Comparison of ENCODE assay signal across 29 cellular contexts in genomic region chr1:48057249-48057648, GRCh38.
"Had no signal": no experiment of that assay in that cellular context is flagged by ENCODE, and none has a peak within 500 bp of the region (broad histone marks: within the 10 kb centered on the region; RNA-seq: fewer than 3 reads in every experiment).

No MANE protein-coding gene starts in this region.

- H3K9me3 ChIP-seq: stomach, suprapubic skin, testis, thoracic aorta, thyroid gland, tibial artery, tibial nerve, transverse colon, upper lobe of left lung, upper lobe of right lung, uterus, vagina had no signal

- H3K27me3 Mint-ChIP-seq: stimulated activated memory B cell treated with anti-CD40 and anti-IgM and Interleukin-4, amounts not matched to agents 10 μg/mL and 1 μg/mL and 100 μg/mL, for 72 hours; stimulated activated naive CD8-positive, alpha-beta T cell treated with anti-CD3 and anti-CD28 coated beads, Interleukin-15, Interleukin-2, amounts not matched to agents 100 ng/mL and 50 ng/mL, for 24 hours had no signal

- H3K4me3 ChIP-seq: stomach, suprapubic skin, testis, thoracic aorta, thyroid gland, tibial artery, tibial nerve, transverse colon, upper lobe of left lung, upper lobe of right lung, uterus, vagina had no signal

- DNase-seq: stimulated activated CD4-positive, alpha-beta T cell treated with anti-CD3 and anti-CD28 coated beads, Interleukin-2, amount 100 ng/mL, for 48 hours; stimulated activated CD4-positive, alpha-beta T cell treated with anti-CD3 and anti-CD28 coated beads, Interleukin-4, amount 100 ng/mL, for 1 hour; stimulated activated CD4-positive, alpha-beta T cell treated with anti-CD3 and anti-CD28 coated beads, Interleukin-4, amount 100 ng/mL, for 24 hours; stimulated activated CD4-positive, alpha-beta T cell treated with anti-CD3 and anti-CD28 coated beads, Interleukin-4, amount 100 ng/mL, for 4 hours; stimulated activated CD8-positive, alpha-beta memory T cell treated with anti-CD3 and anti-CD28 coated beads, Interleukin-4, amount 100 ng/mL, for 48 hours; stimulated activated naive B cell treated with anti-CD40 and anti-IgM and Interleukin-4, amounts not matched to agents 10 μg/mL and 1 μg/mL and 100 μg/mL, for 72 hours; stimulated activated naive CD4-positive, alpha-beta T cell; stimulated activated naive CD4-positive, alpha-beta T cell treated with Interleukin-2 at 50 U/mL for 16 hours; stimulated activated naive CD8-positive, alpha-beta T cell treated with anti-CD3 and anti-CD28 coated beads, Interleukin-15, amount 100 ng/mL, for 72 hours; stimulated activated naive CD8-positive, alpha-beta T cell treated with anti-CD3 and anti-CD28 coated beads, Interleukin-15, Interleukin-2, amounts not matched to agents 100 U/mL and 50 U/mL, for 24 hours; stomach; substantia nigra; testis; thyroid gland; tibial artery; transverse colon; trophoblast cell; upper lobe of left lung; upper lobe of right lung; uterus had no signal

- FAIRE-seq: urothelium cell line had no signal

- H3K36me3 ChIP-seq: stomach, suprapubic skin, thoracic aorta, thyroid gland, tibial artery, tibial nerve, transverse colon, upper lobe of left lung, upper lobe of right lung, uterus, vagina had no signal

- H3K36me3 Mint-ChIP-seq: stimulated activated effector memory CD8-positive, alpha-beta T cell treated with anti-CD3 and anti-CD28 coated beads, Interleukin-12 subunit alpha, Interleukin-12 subunit beta, amount 100 ng/mL, for 72 hours; stimulated activated memory B cell treated with anti-CD40 and anti-IgM and Interleukin-4, amounts not matched to agents 10 μg/mL and 1 μg/mL and 100 μg/mL, for 72 hours; stimulated activated naive B cell treated with anti-CD40 and anti-IgM and Interleukin-4, amounts not matched to agents 10 μg/mL and 1 μg/mL and 100 μg/mL, for 72 hours; type B pancreatic cell had no signal

- H3K4me1 Mint-ChIP-seq: stimulated activated effector memory CD8-positive, alpha-beta T cell treated with anti-CD3 and anti-CD28 coated beads, Interleukin-12 subunit alpha, Interleukin-12 subunit beta, amount 100 ng/mL, for 72 hours; stimulated activated memory B cell treated with anti-CD40 and anti-IgM and Interleukin-4, amounts not matched to agents 10 μg/mL and 1 μg/mL and 100 μg/mL, for 72 hours; stimulated activated naive CD8-positive, alpha-beta T cell treated with anti-CD3 and anti-CD28 coated beads, Interleukin-15, amount 100 ng/mL, for 72 hours had no signal

- H3K27ac Mint-ChIP-seq: stimulated activated effector memory CD8-positive, alpha-beta T cell treated with anti-CD3 and anti-CD28 coated beads, Interleukin-12 subunit alpha, Interleukin-12 subunit beta, amount 100 ng/mL, for 72 hours; stimulated activated memory B cell treated with anti-CD40 and anti-IgM and Interleukin-4, amounts not matched to agents 10 μg/mL and 1 μg/mL and 100 μg/mL, for 72 hours; stimulated activated naive B cell treated with anti-CD40 and anti-IgM and Interleukin-4, amounts not matched to agents 10 μg/mL and 1 μg/mL and 100 μg/mL, for 72 hours; stimulated activated naive CD8-positive, alpha-beta T cell treated with anti-CD3 and anti-CD28 coated beads, Interleukin-15, Interleukin-2, amounts not matched to agents 100 ng/mL and 50 ng/mL, for 24 hours; type B pancreatic cell had no signal

- H3K27ac ChIP-seq: stomach, suprapubic skin, testis, thoracic aorta, thyroid gland, tibial artery, tibial nerve, transverse colon, upper lobe of left lung, upper lobe of right lung, uterus, vagina had no signal

- H3K9me3 Mint-ChIP-seq: stimulated activated effector memory CD8-positive, alpha-beta T cell treated with anti-CD3 and anti-CD28 coated beads, Interleukin-12 subunit alpha, Interleukin-12 subunit beta, amount 100 ng/mL, for 72 hours; stimulated activated memory B cell treated with anti-CD40 and anti-IgM and Interleukin-4, amounts not matched to agents 10 μg/mL and 1 μg/mL and 100 μg/mL, for 72 hours; stimulated activated naive B cell treated with anti-CD40 and anti-IgM and Interleukin-4, amounts not matched to agents 10 μg/mL and 1 μg/mL and 100 μg/mL, for 72 hours; stimulated activated naive CD8-positive, alpha-beta T cell treated with anti-CD3 and anti-CD28 coated beads, Interleukin-15, amount 100 ng/mL, for 72 hours; stimulated activated naive CD8-positive, alpha-beta T cell treated with anti-CD3 and anti-CD28 coated beads, Interleukin-15, Interleukin-2, amounts not matched to agents 100 ng/mL and 50 ng/mL, for 24 hours; type B pancreatic cell had no signal

- H3K4me3 Mint-ChIP-seq: stimulated activated effector memory CD8-positive, alpha-beta T cell treated with anti-CD3 and anti-CD28 coated beads, Interleukin-12 subunit alpha, Interleukin-12 subunit beta, amount 100 ng/mL, for 72 hours; stimulated activated memory B cell treated with anti-CD40 and anti-IgM and Interleukin-4, amounts not matched to agents 10 μg/mL and 1 μg/mL and 100 μg/mL, for 72 hours; stimulated activated naive B cell treated with anti-CD40 and anti-IgM and Interleukin-4, amounts not matched to agents 10 μg/mL and 1 μg/mL and 100 μg/mL, for 72 hours; stimulated activated naive CD8-positive, alpha-beta T cell treated with anti-CD3 and anti-CD28 coated beads, Interleukin-15, amount 100 ng/mL, for 72 hours; stimulated activated naive CD8-positive, alpha-beta T cell treated with anti-CD3 and anti-CD28 coated beads, Interleukin-15, Interleukin-2, amounts not matched to agents 100 ng/mL and 50 ng/mL, for 24 hours; type B pancreatic cell had no signal

- H3K4me1 ChIP-seq: testis, uterus had no signal

- H3K27me3 ChIP-seq: suprapubic skin, testis, thyroid gland, tibial artery, tibial nerve, transverse colon, upper lobe of left lung, upper lobe of right lung, uterus, vagina had no signal

- ATAC-seq: stimulated activated effector memory CD8-positive, alpha-beta T cell treated with anti-CD3 and anti-CD28 coated beads, Interleukin-12 subunit alpha, Interleukin-12 subunit beta, amount 100 ng/mL, for 72 hours; stimulated activated memory B cell treated with anti-CD40 and anti-IgM and Interleukin-4, amounts not matched to agents 10 μg/mL and 1 μg/mL and 100 μg/mL, for 72 hours; stimulated activated naive B cell treated with anti-CD40 and anti-IgM and Interleukin-4, amounts not matched to agents 10 μg/mL and 1 μg/mL and 100 μg/mL, for 72 hours; stimulated activated naive CD8-positive, alpha-beta T cell treated with anti-CD3 and anti-CD28 coated beads, Interleukin-15, amount 100 ng/mL, for 72 hours; stimulated activated naive CD8-positive, alpha-beta T cell treated with anti-CD3 and anti-CD28 coated beads, Interleukin-15, Interleukin-2, amounts not matched to agents 100 U/mL and 50 U/mL, for 24 hours; upper lobe of right lung had no signal
